1 cellular context compared by ENCODE assay signal in the genomic region with DNA sequence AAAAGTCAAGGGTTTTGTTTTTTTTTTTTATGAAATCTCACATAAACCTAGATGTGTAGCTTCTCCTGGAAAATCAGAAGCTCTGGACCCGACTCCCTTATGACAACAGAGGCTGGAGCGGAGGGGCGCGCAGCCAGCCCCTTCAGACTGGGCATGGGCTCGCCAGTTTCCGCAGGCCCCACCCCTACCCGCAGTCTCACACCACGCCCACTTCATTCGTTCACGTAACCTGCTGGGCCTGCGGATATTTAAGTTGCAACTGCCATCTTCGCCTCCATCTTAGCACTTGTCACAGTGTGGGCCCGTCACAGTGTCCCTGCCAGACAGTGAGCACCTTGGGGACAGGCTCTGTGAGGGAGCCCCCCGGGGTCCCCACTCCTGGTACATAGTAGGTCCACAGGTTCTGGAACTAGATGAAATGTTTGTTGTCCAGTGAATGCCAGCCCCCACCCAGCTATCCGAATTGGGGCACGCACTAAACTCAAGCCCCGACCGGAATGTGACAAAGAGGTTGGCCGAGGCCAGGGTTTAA.
TF ChIP-seq lines count a peak whose summit lies in the region.

No MANE protein-coding gene starts in this region.

TF ChIP-seq in SK-N-SH treated with all-trans-retinoic acid at 6 μM for 48 hours, 23 proteins besides CTCF, POLR2A, EP300 and RAD21 (continued from another document):
- no peak for TF ChIP-seq ARNTL (CRISPR knock-in tag; IDR thresholded peaks at IDR 0.05; ENCODE audit: borderline replicate concordance, low read depth)
- TF ChIP-seq, protein P1, sequence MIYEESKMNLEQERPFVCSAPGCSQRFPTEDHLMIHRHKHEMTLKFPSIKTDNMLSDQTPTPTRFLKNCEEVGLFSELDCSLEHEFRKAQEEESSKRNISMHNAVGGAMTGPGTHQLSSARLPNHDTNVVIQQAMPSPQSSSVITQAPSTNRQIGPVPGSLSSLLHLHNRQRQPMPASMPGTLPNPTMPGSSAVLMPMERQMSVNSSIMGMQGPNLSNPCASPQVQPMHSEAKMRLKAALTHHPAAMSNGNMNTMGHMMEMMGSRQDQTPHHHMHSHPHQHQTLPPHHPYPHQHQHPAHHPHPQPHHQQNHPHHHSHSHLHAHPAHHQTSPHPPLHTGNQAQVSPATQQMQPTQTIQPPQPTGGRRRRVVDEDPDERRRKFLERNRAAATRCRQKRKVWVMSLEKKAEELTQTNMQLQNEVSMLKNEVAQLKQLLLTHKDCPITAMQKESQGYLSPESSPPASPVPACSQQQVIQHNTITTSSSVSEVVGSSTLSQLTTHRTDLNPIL (CRISPR knock-in tag; IDR thresholded peaks at IDR 0.05; ENCODE audit: low read depth), result no peak
- TF ChIP-seq, protein P2, sequence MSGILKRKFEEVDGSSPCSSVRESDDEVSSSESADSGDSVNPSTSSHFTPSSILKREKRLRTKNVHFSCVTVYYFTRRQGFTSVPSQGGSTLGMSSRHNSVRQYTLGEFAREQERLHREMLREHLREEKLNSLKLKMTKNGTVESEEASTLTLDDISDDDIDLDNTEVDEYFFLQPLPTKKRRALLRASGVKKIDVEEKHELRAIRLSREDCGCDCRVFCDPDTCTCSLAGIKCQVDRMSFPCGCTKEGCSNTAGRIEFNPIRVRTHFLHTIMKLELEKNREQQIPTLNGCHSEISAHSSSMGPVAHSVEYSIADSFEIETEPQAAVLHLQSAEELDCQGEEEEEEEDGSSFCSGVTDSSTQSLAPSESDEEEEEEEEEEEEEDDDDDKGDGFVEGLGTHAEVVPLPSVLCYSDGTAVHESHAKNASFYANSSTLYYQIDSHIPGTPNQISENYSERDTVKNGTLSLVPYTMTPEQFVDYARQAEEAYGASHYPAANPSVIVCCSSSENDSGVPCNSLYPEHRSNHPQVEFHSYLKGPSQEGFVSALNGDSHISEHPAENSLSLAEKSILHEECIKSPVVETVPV (CRISPR knock-in tag; IDR thresholded peaks at IDR 0.05), result no peak
